In genomic region chr10:110644598-110645462, GRCh38 we compare ENCODE assay signal across 8 cellular contexts. TPM values are rescaled to one million over a fixed set of nuclear protein-coding genes. Genes with fewer than 3 reads are reported as not detected.
DNase-seq lines count a peak whose midpoint lies in the region; ATAC-seq and TF ChIP-seq lines count a peak whose summit lies in the region.

No MANE protein-coding gene starts in this region.

- no peaks in the 10 kb centered on the region for H3K9me3 ChIP-seq in CD8-positive, alpha-beta memory T cell (ENCODE audit: low read length)
- H3K9me3 ChIP-seq in NT2/D1 (ENCODE audit: insufficient read depth, low read length) (no peaks in the 10 kb centered on the region), parathyroid adenoma (ENCODE audit: control insufficient read depth, low read length) (no peaks in the 10 kb centered on the region)
- H3K9me3 ChIP-seq in effector memory CD4-positive, alpha-beta T cell (ENCODE audit: control insufficient read depth, low read length), result no peaks in the 10 kb centered on the region

- H3K36me3 Mint-ChIP-seq in CD8-positive, alpha-beta memory T cell, result no peaks in the 10 kb centered on the region

- H2AFZ ChIP-seq in parathyroid adenoma, result peak overlapping the region; percentile 73

- H3K4me3 Mint-ChIP-seq in CD8-positive, alpha-beta memory T cell, result peak overlapping the region; percentile 53 to 85 (median 73)

- H3K27me3 ChIP-seq in CD8-positive, alpha-beta memory T cell (ENCODE audit: insufficient read depth, low read length, poor library complexity, severe bottlenecking), result peaks cover 29% of the 10 kb centered on the region
- H3K27me3 ChIP-seq in NT2/D1 (ENCODE audit: insufficient read depth, insufficient read length) (peaks cover 50% of the 10 kb centered on the region), parathyroid adenoma (ENCODE audit: control insufficient read depth, insufficient read depth, low read length) (peaks cover 7% of the 10 kb centered on the region)
- H3K27me3 ChIP-seq in effector memory CD4-positive, alpha-beta T cell (replicated peaks; ENCODE audit: control insufficient read depth, insufficient read depth, low read length, poor library complexity, severe bottlenecking), result peaks cover 43% of the 10 kb centered on the region

- TF ChIP-seq CTCF in parathyroid adenoma (IDR thresholded peaks at IDR 0.05), result no peak

- no peaks in the 10 kb centered on the region for H3K9me3 Mint-ChIP-seq in CD8-positive, alpha-beta memory T cell

- no peaks in the 10 kb centered on the region for H3K36me3 ChIP-seq in CD8-positive, alpha-beta memory T cell (ENCODE audit: insufficient read depth, low read length)
- H3K36me3 ChIP-seq in NT2/D1 (ENCODE audit: insufficient read depth, insufficient read length, low read length) (no peaks in the 10 kb centered on the region), parathyroid adenoma (ENCODE audit: control insufficient read depth, insufficient read depth, low read length) (no peaks in the 10 kb centered on the region)
- H3K36me3 ChIP-seq in effector memory CD4-positive, alpha-beta T cell (ENCODE audit: control insufficient read depth, insufficient read depth, low read length), result no peaks in the 10 kb centered on the region

- H3K27me3 Mint-ChIP-seq in CD8-positive, alpha-beta memory T cell, result peaks cover 40 to 73% of the 10 kb centered on the region in 2 donors

- H3K79me2 ChIP-seq in parathyroid adenoma, result no peaks in the 10 kb centered on the region

- H3K4me2 ChIP-seq in parathyroid adenoma (ENCODE audit: low read length), result peak overlapping the region; percentile 86

- H3K4me1 Mint-ChIP-seq in CD8-positive, alpha-beta memory T cell, result peaks cover 20 to 42% (median 38%) of the 10 kb centered on the region in 3 donors

- H3K27ac Mint-ChIP-seq in CD8-positive, alpha-beta memory T cell, result peak overlapping the region in 1 of 8 donors; percentile 24

- POLR2A ChIA-PET in CD8-positive, alpha-beta memory T cell (lab: Charles Lee), result no interaction called here

- H3K4me1 ChIP-seq in CD8-positive, alpha-beta memory T cell (ENCODE audit: insufficient read depth, low read length), result peaks cover 25% of the 10 kb centered on the region
- no peaks in the 10 kb centered on the region for H3K4me1 ChIP-seq in NT2/D1 (ENCODE audit: insufficient read depth, insufficient read length)
- peaks cover 28% of the 10 kb centered on the region for H3K4me1 ChIP-seq in effector memory CD4-positive, alpha-beta T cell (ENCODE audit: control insufficient read depth, insufficient read depth, low read length, poor library complexity, severe bottlenecking)
- no peaks in the 10 kb centered on the region for H3K4me1 ChIP-seq in parathyroid adenoma

- peak overlapping the region; percentile 67 for H3K9ac ChIP-seq in NT2/D1 (ENCODE audit: insufficient read length, low read depth)
- H3K9ac ChIP-seq in parathyroid adenoma, result no peak overlapping the region

- no peak for DNase-seq in CD8-positive, alpha-beta memory T cell
- no peak for DNase-seq in NT2/D1 (ENCODE audit: low read depth, low spot score)
- DNase-seq in effector memory CD4-positive, alpha-beta T cell, result no peak
- no peak for DNase-seq in activated CD4-positive, CD25-positive, alpha-beta regulatory T cell (lab: John Stamatoyannopoulos, UW)
- DNase-seq in inferior parietal cortex (ENCODE audit: extremely low spot score), result no peak

- CTCF ChIA-PET in CD8-positive, alpha-beta memory T cell (lab: Charles Lee), result no interaction called here

- H3K27ac ChIP-seq in CD8-positive, alpha-beta memory T cell (ENCODE audit: low read depth, low read length), result peak overlapping the region; percentile 45
- no peak overlapping the region for H3K27ac ChIP-seq in effector memory CD4-positive, alpha-beta T cell (ENCODE audit: insufficient read depth, low read length, poor library complexity, severe bottlenecking)
- no peak overlapping the region for H3K27ac ChIP-seq in parathyroid adenoma

- H3K4me3 ChIP-seq in CD8-positive, alpha-beta memory T cell (ENCODE audit: low read length), result no peak overlapping the region
- peak overlapping the region; percentile 66 for H3K4me3 ChIP-seq in NT2/D1 (ENCODE audit: insufficient read length, low read depth)
- H3K4me3 ChIP-seq in effector memory CD4-positive, alpha-beta T cell (ENCODE audit: insufficient read depth, low read depth, low read length, poor library complexity, severe bottlenecking), result peak overlapping the region; percentile 62
- H3K4me3 ChIP-seq in parathyroid adenoma (ENCODE audit: low read depth, low read length), result peak overlapping the region; percentile 61

- no peak for ATAC-seq in GM19397 (IDR thresholded peaks at IDR 0.05; ENCODE audit: unreplicated experiment)
- ATAC-seq in HG03039 (IDR thresholded peaks at IDR 0.05; ENCODE audit: unreplicated experiment), result no peak

RNA-seq across cellular contexts. Expression of gene RBM20, which starts 0.7 kb away (rescaled TPM):
- total RNA-seq in CD8-positive, alpha-beta memory T cell, result under 1 TPM; 0.07 to 0.09 TPM
- polyA plus RNA-seq in CD8-positive, alpha-beta memory T cell, result not detected
